ENCODE assay signal across 10 cellular contexts in genomic region chr4:69170233-69171134, GRCh38. TPM values are rescaled to one million over a fixed set of nuclear protein-coding genes. Genes with fewer than 3 reads are reported as not detected.
DNase-seq lines count a peak whose midpoint lies in the region; ATAC-seq and TF ChIP-seq lines count a peak whose summit lies in the region.
"Not testable (repeated sequence)": the region's sequence is repeated elsewhere in the genome, so short reads cannot be mapped to it uniquely, and the experiment has no call there.
"Had no signal": no experiment of that assay in that cellular context is flagged by ENCODE, and none has a peak within 500 bp of the region (broad histone marks: within the 10 kb centered on the region; RNA-seq: fewer than 3 reads in every experiment).

No MANE protein-coding gene starts in this region.

- H3K9me2 ChIP-seq in OCI-LY7 (ENCODE audit: insufficient read depth, low read length), result not testable (repeated sequence)

- H3K36me3 Mint-ChIP-seq in activated T-cell treated with anti-CD3 and anti-CD28 coated beads, Interleukin-2, amount 50 U/mL, for 72 hours (ENCODE audit: insufficient read depth in 2 of 2); neural crest cell (ENCODE audit: low read depth): not testable (repeated sequence)

- H3K27me3 Mint-ChIP-seq in activated T-cell treated with anti-CD3 and anti-CD28 coated beads, Interleukin-2, amount 50 U/mL, for 72 hours (ENCODE audit: low read depth); neural crest cell (ENCODE audit: low read depth): not testable (repeated sequence)

- H3K4me3 ChIP-seq in AG10803 (ENCODE audit: low read length); OCI-LY7 (ENCODE audit: low read depth, low read length, poor library complexity, severe bottlenecking); fibroblast of villous mesenchyme (ENCODE audit: low read depth, low read length): not testable (repeated sequence)

- not testable (repeated sequence) for BruUV-seq in OCI-LY7 (replicated peaks; lab: Mats Ljungman, UMichigan)

- not testable (repeated sequence) for H2AFZ ChIP-seq in OCI-LY7 (ENCODE audit: low read length)

- CTCF ChIA-PET in OCI-LY7 (lab: Charles Lee; ENCODE audit: unreplicated experiment), result not testable (repeated sequence)

- H3K27ac ChIP-seq in OCI-LY7 (ENCODE audit: low read depth, low read length, poor library complexity, severe bottlenecking), result not testable (repeated sequence)

- peak; percentile 88 for ATAC-seq in GM18511 (IDR thresholded peaks at IDR 0.05; ENCODE audit: unreplicated experiment)
- ATAC-seq in HG02571 (IDR thresholded peaks at IDR 0.05; ENCODE audit: unreplicated experiment), result peak; percentile 65
- ATAC-seq in activated T-cell treated with anti-CD3 and anti-CD28 coated beads, Interleukin-2, amount 50 U/mL, for 72 hours (replicated peaks in 1 of 2), result not testable (repeated sequence)

- not testable (repeated sequence) for H3K27ac Mint-ChIP-seq in activated T-cell treated with anti-CD3 and anti-CD28 coated beads, Interleukin-2, amount 50 U/mL, for 72 hours; neural crest cell (ENCODE audit: unreplicated experiment)

- not testable (repeated sequence) for H3K9me3 ChIP-seq in OCI-LY7 (ENCODE audit: low read length)

- POLR2A ChIA-PET in OCI-LY7 (lab: Charles Lee), result not testable (repeated sequence)

- intact Hi-C loops in OCI-LY7 (cut with micrococcal nuclease; ENCODE audit: unreplicated experiment), result loop anchor here (1.0 kb wide), 1 partner anchor 672 kb away; no protein-coding TSS in a partner anchor

- not testable (repeated sequence) for H3K4me1 ChIP-seq in OCI-LY7 (ENCODE audit: insufficient read depth, low read length, poor library complexity, severe bottlenecking)

- not testable (repeated sequence) for H3K4me3 Mint-ChIP-seq in activated T-cell treated with anti-CD3 and anti-CD28 coated beads, Interleukin-2, amount 50 U/mL, for 72 hours; neural crest cell

- not testable (repeated sequence) for H3K9me3 Mint-ChIP-seq in activated T-cell treated with anti-CD3 and anti-CD28 coated beads, Interleukin-2, amount 50 U/mL, for 72 hours; neural crest cell

- not testable (repeated sequence) for H4K20me1 ChIP-seq in OCI-LY7 (ENCODE audit: insufficient read depth, low read length)

- H3K4me2 ChIP-seq in OCI-LY7 (ENCODE audit: low read length), result not testable (repeated sequence)

- H3K79me2 ChIP-seq in OCI-LY7 (ENCODE audit: insufficient read depth, low read depth, low read length), result not testable (repeated sequence)

- TF ChIP-seq CTCF in AG10803 (conservative IDR thresholded peaks at IDR 0.05; ENCODE audit: low read length) (peak; percentile 50), OCI-LY7 (conservative IDR thresholded peaks at IDR 0.05; ENCODE audit: low read length) (peak; percentile 67), fibroblast of villous mesenchyme (IDR thresholded peaks at IDR 0.05; ENCODE audit: insufficient read depth, low read depth, low read length) (peak; percentile 40), neural crest cell (conservative IDR thresholded peaks at IDR 0.05) (peak; percentile 78)

- H3K4me1 Mint-ChIP-seq in activated T-cell treated with anti-CD3 and anti-CD28 coated beads, Interleukin-2, amount 50 U/mL, for 72 hours (ENCODE audit: low read depth); neural crest cell: not testable (repeated sequence)

- DNase-seq in AG10803 (ENCODE audit: low read depth), result peak; percentile 8
- peak; percentile 49 to 67 for DNase-seq in Kasumi-1 (lab: John Stamatoyannopoulos, UW)
- DNase-seq in OCI-LY7 (ENCODE audit: low spot score), result peak; percentile 20
- peak; percentile 3 to 28 for DNase-seq in activated T-cell treated with anti-CD3 and anti-CD28 coated beads, Interleukin-2, amount 50 U/mL, for 72 hours
- peak; percentile 49 for DNase-seq in fibroblast of villous mesenchyme (ENCODE audit: low read depth)
- DNase-seq in neural crest cell (ENCODE audit: low read depth, low spot score), result peak; percentile 59

- H3K36me3 ChIP-seq in OCI-LY7 (ENCODE audit: insufficient read depth, low read length), result not testable (repeated sequence)

RNA-seq across cellular contexts. Expression of gene UGT2B11, which starts 44.1 kb away (rescaled TPM):
- total RNA-seq in OCI-LY7 (2014; rRNA removed; shearing (Covaris generic)), result not detected in 2 replicates
- total RNA-seq in OCI-LY7 (2022) (not detected in 2 replicates), fibroblast of villous mesenchyme (not detected in 2 replicates), neural crest cell (not detected in 2 replicates)
- not detected for total RNA-seq in activated T-cell treated with anti-CD3 and anti-CD28 coated beads, Interleukin-2, amount 50 U/mL, for 72 hours
- total RNA-seq: CD8-positive, alpha-beta memory T cell; thoracic aorta had no signal

Comparison
In these comparisons a context has a peak if more than half of its experiments do, and no peak if none do; other contexts are left out.
1. DNase-seq: peak in every context shown above with its lines; median percentile 59 in neural crest cell; 58 in Kasumi-1; 49 in fibroblast of villous mesenchyme; 20 in OCI-LY7; 16 in activated T-cell treated with anti-CD3 and anti-CD28 coated beads, Interleukin-2, amount 50 U/mL, for 72 hours; 8 in AG10803.